ENCODE assay signal across 2 cellular contexts in genomic region chr5:65623482-65623881, GRCh38.
A peak's percentile ranks its signal among the peaks of the same experiment; 100 is the strongest.
TF ChIP-seq lines count a peak whose summit lies in the region.

No MANE protein-coding gene starts in this region.

TF ChIP-seq in HepG2, 621 proteins besides CTCF, POLR2A, EP300 and RAD21:
- TF ChIP-seq ZNF18 (CRISPR knock-in tag; IDR thresholded peaks at IDR 0.05; ENCODE audit: insufficient replicate concordance) (no peak), ZNF790 (CRISPR knock-in tag; IDR thresholded peaks at IDR 0.05; ENCODE audit: borderline replicate concordance) (0 out of 2 replicates have a peak, but pooled peaks have one; percentile 14), CREB3 (CRISPR knock-in tag; IDR thresholded peaks at IDR 0.05) (0 out of 2 replicates have a peak, but pooled peaks have one; percentile 14), ZSCAN12 (CRISPR knock-in tag; IDR thresholded peaks at IDR 0.05) (0 out of 2 replicates have a peak, but pooled peaks have one; percentile 48), ZNF558 (CRISPR knock-in tag; IDR thresholded peaks at IDR 0.05; ENCODE audit: borderline replicate concordance) (peak; percentile 44; the same call in 1 of the 2 replicates), POGZ (CRISPR knock-in tag; IDR thresholded peaks at IDR 0.05) (0 out of 2 replicates have a peak, but pooled peaks have one; percentile 9)

TF ChIP-seq in GM12891, 5 proteins besides CTCF, POLR2A, EP300 and RAD21:
- TF ChIP-seq PAX5 (IDR thresholded peaks at IDR 0.05; ENCODE audit: insufficient read depth, low read length, severe bottlenecking) (no peak), SPI1 (IDR thresholded peaks at IDR 0.05; ENCODE audit: low read depth, low read length) (no peak)
